12 cellular contexts compared by ENCODE assay signal in genomic region chr9:93958121-93958874, GRCh38. TPM values are rescaled to one million over a fixed set of nuclear protein-coding genes. Genes with fewer than 3 reads are reported as not detected.
DNase-seq lines count a peak whose midpoint lies in the region; ATAC-seq and TF ChIP-seq lines count a peak whose summit lies in the region.
"Had no signal": no experiment of that assay in that cellular context is flagged by ENCODE, and none has a peak within 500 bp of the region (broad histone marks: within the 10 kb centered on the region; RNA-seq: fewer than 3 reads in every experiment).

No MANE protein-coding gene starts in this region.

- H3K36me3 Mint-ChIP-seq in activated T-helper 17 cell treated with anti-CD3 and anti-CD28 coated beads, Interleukin-2, amount 50 U/mL, for 72 hours (ENCODE audit: low read depth) = peaks cover 14% of the 10 kb centered on the region
- H3K36me3 Mint-ChIP-seq in type B pancreatic cell (peaks cover 5% of the 10 kb centered on the region), Caco-2 (ENCODE audit: insufficient read depth, unreplicated experiment) (no peaks in the 10 kb centered on the region)

- peak; percentile 34 for ATAC-seq in activated T-helper 17 cell treated with anti-CD3 and anti-CD28 coated beads, Interleukin-2, amount 50 U/mL, for 72 hours (replicated peaks)
- no peak for ATAC-seq in GM21515 (IDR thresholded peaks at IDR 0.05; ENCODE audit: unreplicated experiment)

- no peaks in the 10 kb centered on the region for H3K79me2 ChIP-seq in mesendoderm (ENCODE audit: control insufficient read depth, insufficient read depth, low read length)

- POLR2A ChIA-PET in Caco-2 (lab: Charles Lee) = no interaction called here

- no peak overlapping the region for H4K5ac ChIP-seq in mesendoderm (ENCODE audit: low read length)

- H2BK120ac ChIP-seq in mesendoderm (ENCODE audit: low read depth, low read length) = no peak overlapping the region

- no peaks in the 10 kb centered on the region for H3K9me3 Mint-ChIP-seq in activated T-helper 17 cell treated with anti-CD3 and anti-CD28 coated beads, Interleukin-2, amount 50 U/mL, for 72 hours
- no peaks in the 10 kb centered on the region for H3K9me3 Mint-ChIP-seq in type B pancreatic cell
- H3K9me3 Mint-ChIP-seq in Caco-2 (ENCODE audit: unreplicated experiment) = no peaks in the 10 kb centered on the region

- H3K27me3 Mint-ChIP-seq in activated T-helper 17 cell treated with anti-CD3 and anti-CD28 coated beads, Interleukin-2, amount 50 U/mL, for 72 hours = peaks cover 50% of the 10 kb centered on the region
- H3K27me3 Mint-ChIP-seq in type B pancreatic cell (peaks cover 85% of the 10 kb centered on the region), Caco-2 (ENCODE audit: insufficient read depth, unreplicated experiment) (peaks cover 9% of the 10 kb centered on the region)

- no peak overlapping the region for H4K8ac ChIP-seq in mesendoderm (ENCODE audit: low read depth, low read length)

- H3K4me3 ChIP-seq in cardiac muscle cell = peak overlapping the region; percentile 10
- H3K4me3 ChIP-seq in right atrium auricular region = peak overlapping the region in 1 of 2 donors; percentile 31
- no peak overlapping the region for H3K4me3 ChIP-seq in mesendoderm (ENCODE audit: low read length)
- no peak overlapping the region for H3K4me3 ChIP-seq in Caco-2 (ENCODE audit: low read depth, low read length)

- no CpG with 5 or more reads among the region's 51 CpGs for WGBS in mesendoderm (ENCODE audit: extremely low coverage, insufficient coverage, low lambda C conversion rate)

- H3K9me3 ChIP-seq in cardiac muscle cell (ENCODE audit: low read depth) (no peaks in the 10 kb centered on the region), right atrium auricular region (no peaks in the 10 kb centered on the region), Caco-2 (no peaks in the 10 kb centered on the region)

- H3K4me1 ChIP-seq in cardiac muscle cell (ENCODE audit: low read depth) (no peaks in the 10 kb centered on the region), right atrium auricular region (peaks cover 0 to 59% of the 10 kb centered on the region in 2 donors), mesendoderm (ENCODE audit: control insufficient read depth, low read depth, low read length) (peaks cover 3% of the 10 kb centered on the region), Caco-2 (no peaks in the 10 kb centered on the region)

- no peak overlapping the region for H3K23ac ChIP-seq in mesendoderm (ENCODE audit: low read length)

- no peak overlapping the region for H3K27ac ChIP-seq in cardiac muscle cell
- no peak overlapping the region for H3K27ac ChIP-seq in right atrium auricular region
- H3K27ac ChIP-seq in mesendoderm (ENCODE audit: low read depth, low read length) = no peak overlapping the region

- no peak overlapping the region for H3K27ac Mint-ChIP-seq in activated T-helper 17 cell treated with anti-CD3 and anti-CD28 coated beads, Interleukin-2, amount 50 U/mL, for 72 hours
- H3K27ac Mint-ChIP-seq in type B pancreatic cell (no peak overlapping the region), Caco-2 (ENCODE audit: unreplicated experiment) (no peak overlapping the region)

- no peak overlapping the region for H2AK5ac ChIP-seq in mesendoderm (ENCODE audit: low read length)

- H3K56ac ChIP-seq in mesendoderm (ENCODE audit: low read length) = no peak overlapping the region

- BruUV-seq in Caco-2 (replicated peaks; lab: Mats Ljungman, UMichigan) = no TSS peak

- TF ChIP-seq CTCF in cardiac muscle cell (IDR thresholded peaks at IDR 0.05; ENCODE audit: low read depth, low read length) (no peak), right atrium auricular region (IDR thresholded peaks at IDR 0.05) (no peak), type B pancreatic cell (conservative IDR thresholded peaks at IDR 0.05) (no peak), Caco-2 (IDR thresholded peaks at IDR 0.05; ENCODE audit: insufficient read depth in 1 of 2, low read depth in 1 of 2, low read length in 1 of 2, severe bottlenecking in 1 of 2, unreplicated experiment in 1 of 2) (no peak)

- H3K36me3 ChIP-seq in cardiac muscle cell (no peaks in the 10 kb centered on the region), right atrium auricular region (no peaks in the 10 kb centered on the region), mesendoderm (ENCODE audit: control insufficient read depth, insufficient read depth, low read length) (no peaks in the 10 kb centered on the region), Caco-2 (ENCODE audit: control insufficient read depth, insufficient read depth, low read length) (no peaks in the 10 kb centered on the region)

- H3K18ac ChIP-seq in mesendoderm (ENCODE audit: low read length) = peak overlapping the region; percentile 22

- H3K4me2 ChIP-seq in mesendoderm (ENCODE audit: low read length) = peak overlapping the region; percentile 9

- H3K79me1 ChIP-seq in mesendoderm (ENCODE audit: low read length) = no peaks in the 10 kb centered on the region

- H3K4me3 Mint-ChIP-seq in activated T-helper 17 cell treated with anti-CD3 and anti-CD28 coated beads, Interleukin-2, amount 50 U/mL, for 72 hours = peak overlapping the region; percentile 64
- peak overlapping the region; percentile 83 for H3K4me3 Mint-ChIP-seq in type B pancreatic cell
- no peak overlapping the region for H3K4me3 Mint-ChIP-seq in Caco-2 (ENCODE audit: unreplicated experiment)

- intact Hi-C loops in Caco-2 (cut with micrococcal nuclease; ENCODE audit: unreplicated experiment) = no loop called here

- peaks cover 94% of the 10 kb centered on the region for H3K27me3 ChIP-seq in cardiac muscle cell
- H3K27me3 ChIP-seq in right atrium auricular region = peaks cover 45 to 70% of the 10 kb centered on the region in 2 donors
- H3K27me3 ChIP-seq in mesendoderm (ENCODE audit: insufficient read depth, low read length, poor library complexity) = peaks cover 77% of the 10 kb centered on the region
- no peaks in the 10 kb centered on the region for H3K27me3 ChIP-seq in Caco-2 (replicated peaks; ENCODE audit: control insufficient read depth, insufficient read depth, low read length)

- no peak overlapping the region for H3K9ac ChIP-seq in mesendoderm (ENCODE audit: low read length)

- peak in 1 of 2 donors; percentile 57 for DNase-seq in cardiac muscle cell (ENCODE audit: low read depth in 1 of 2, low spot score in 1 of 2)
- DNase-seq in right atrium auricular region (ENCODE audit: low spot score) = no peak
- DNase-seq in mesendoderm = peak; percentile 59
- no peak for DNase-seq in type B pancreatic cell (ENCODE audit: extremely low spot score, unreplicated experiment)
- DNase-seq in Caco-2 = no peak
- no peak for DNase-seq in germinal center (ENCODE audit: low spot score)
- DNase-seq: COR-L47, occipital lobe, SHP77 treated with DMSO at 0.1 percent for 48 hours had no signal

- H2BK15ac ChIP-seq in mesendoderm (replicated peaks; ENCODE audit: low read depth) = no peak overlapping the region

- no peak overlapping the region for H2BK5ac ChIP-seq in mesendoderm (ENCODE audit: low read length)

- peaks cover 14% of the 10 kb centered on the region for H3K4me1 Mint-ChIP-seq in activated T-helper 17 cell treated with anti-CD3 and anti-CD28 coated beads, Interleukin-2, amount 50 U/mL, for 72 hours
- H3K4me1 Mint-ChIP-seq in type B pancreatic cell (ENCODE audit: unreplicated experiment) (peaks cover 23% of the 10 kb centered on the region), Caco-2 (ENCODE audit: low read depth, unreplicated experiment) (no peaks in the 10 kb centered on the region)

- H3K4ac ChIP-seq in mesendoderm (ENCODE audit: low read depth, low read length) = no peak overlapping the region

- CTCF ChIA-PET in Caco-2 (lab: Charles Lee) = no interaction called here

RNA-seq across cellular contexts. Expression of gene BARX1, which starts 3.1 kb away (rescaled TPM):
- total RNA-seq in cardiac muscle cell (0.24 TPM in 1 of 2 replicates, not detected in the other), right atrium auricular region (not detected), type B pancreatic cell (ENCODE audit: low replicate concordance) (0.71 and 11.8 TPM in 2 replicates), Caco-2 (2022) (not detected in 2 replicates)
- polyA plus RNA-seq in cardiac muscle cell = 0.17 and 0.30 TPM in 2 replicates
- 1 to 10 TPM in 1 of 2 donors, not detected in 1; 1.3 TPM for total RNA-seq in activated T-helper 17 cell treated with anti-CD3 and anti-CD28 coated beads, Interleukin-2, amount 50 U/mL, for 72 hours
- 4.1 TPM for polyA plus RNA-seq in mesendoderm (2013, experiment 1 of 2)
- polyA plus RNA-seq in mesendoderm (2013, experiment 2 of 2) = 3.7 TPM
- total RNA-seq: fibroblast of lung, occipital lobe had no signal
- polyA plus RNA-seq: fibroblast of lung had no signal
